Comparison of ENCODE assay signal across 21 cellular contexts in the genomic region with DNA sequence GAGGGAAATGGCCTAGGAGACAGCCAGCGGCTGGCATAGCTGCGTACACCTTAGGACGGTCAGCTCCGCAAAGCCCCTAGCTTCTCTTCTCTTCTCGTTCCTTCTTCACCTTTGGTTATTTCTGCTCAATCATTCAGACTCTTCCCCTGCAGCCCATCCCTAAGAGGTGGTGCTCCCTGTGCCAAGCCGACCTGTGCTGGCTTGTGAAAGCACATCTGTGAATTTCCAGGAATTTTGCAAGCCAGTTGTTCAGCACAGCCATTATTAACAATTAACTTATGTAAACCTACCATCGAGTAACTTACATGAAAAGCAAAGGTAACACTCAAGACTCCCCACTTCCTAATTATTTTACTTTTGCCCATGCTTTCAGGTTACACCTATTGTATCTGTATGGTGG. TPM values are rescaled to one million over a fixed set of nuclear protein-coding genes. Genes with fewer than 3 reads are reported as not detected.
A peak's percentile ranks its signal among the peaks of the same experiment; 100 is the strongest.
DNase-seq lines count a peak whose midpoint lies in the region; ATAC-seq, FAIRE-seq and TF ChIP-seq lines count a peak whose summit lies in the region.
"Had no signal": no experiment of that assay in that cellular context is flagged by ENCODE, and none has a peak within 500 bp of the region (broad histone marks: within the 10 kb centered on the region; RNA-seq: fewer than 3 reads in every experiment).

No MANE protein-coding gene starts in this region.

- peak; percentile 28; the same call in 2 of the 3 replicates for ATAC-seq in RWPE2 (ENCODE audit: low read depth)
- no peak for ATAC-seq in natural killer cell treated with Interleukin-12 subunit alpha and Interleukin-12 subunit beta and Interleukin-15 and Interleukin-18, amount 100 ng/mL, for 72 hours
- ATAC-seq in HG03108 (IDR thresholded peaks at IDR 0.05; ENCODE audit: unreplicated experiment) = no peak

- H3K27ac Mint-ChIP-seq in T-helper 1 cell treated with Interleukin-12 subunit alpha and Interleukin-12 subunit beta and Interleukin-4 antibody, amounts not matched to agents 30 μg/mL and 1 μg/mL, for 36 hours = peak overlapping the region; percentile 61
- no peak overlapping the region for H3K27ac Mint-ChIP-seq in endodermal cell
- peak overlapping the region; percentile 5 to 45 for H3K27ac Mint-ChIP-seq in natural killer cell treated with Interleukin-12 subunit alpha and Interleukin-12 subunit beta and Interleukin-15 and Interleukin-18, amount 100 ng/mL, for 72 hours

- peak overlapping the region; percentile 8 for H3K4me3 Mint-ChIP-seq in T-helper 1 cell treated with Interleukin-12 subunit alpha and Interleukin-12 subunit beta and Interleukin-4 antibody, amounts not matched to agents 30 μg/mL and 1 μg/mL, for 36 hours
- peak overlapping the region; percentile 62 for H3K4me3 Mint-ChIP-seq in endodermal cell
- peak overlapping the region; percentile 32 for H3K4me3 Mint-ChIP-seq in natural killer cell treated with Interleukin-12 subunit alpha and Interleukin-12 subunit beta and Interleukin-15 and Interleukin-18, amount 100 ng/mL, for 72 hours

- no peak overlapping the region for H3K9ac ChIP-seq in endodermal cell (ENCODE audit: extremely low read depth, low read length, poor library complexity, severe bottlenecking)
- H3K9ac ChIP-seq in kidney (ENCODE audit: low read length in 2 of 2) = no peak overlapping the region

- H3K4me1 Mint-ChIP-seq in T-helper 1 cell treated with Interleukin-12 subunit alpha and Interleukin-12 subunit beta and Interleukin-4 antibody, amounts not matched to agents 30 μg/mL and 1 μg/mL, for 36 hours (ENCODE audit: low read depth) = peaks cover 48% of the 10 kb centered on the region
- peaks cover 7% of the 10 kb centered on the region for H3K4me1 Mint-ChIP-seq in endodermal cell
- H3K4me1 Mint-ChIP-seq in natural killer cell treated with Interleukin-12 subunit alpha and Interleukin-12 subunit beta and Interleukin-15 and Interleukin-18, amount 100 ng/mL, for 72 hours (ENCODE audit: low read depth in 2 of 2) = peaks cover 51 to 64% of the 10 kb centered on the region in 2 donors

- 89 to 90% methylated on average over 5 to 7 of the region's 7 CpGs for WGBS in endodermal cell (ENCODE audit: insufficient coverage in 1 of 2, insufficient read length in 1 of 2), 2 experiments

- H3K27me3 Mint-ChIP-seq in T-helper 1 cell treated with Interleukin-12 subunit alpha and Interleukin-12 subunit beta and Interleukin-4 antibody, amounts not matched to agents 30 μg/mL and 1 μg/mL, for 36 hours (ENCODE audit: low read depth) = no peaks in the 10 kb centered on the region
- H3K27me3 Mint-ChIP-seq in endodermal cell (ENCODE audit: insufficient read depth) = peaks cover 32% of the 10 kb centered on the region
- H3K27me3 Mint-ChIP-seq in natural killer cell treated with Interleukin-12 subunit alpha and Interleukin-12 subunit beta and Interleukin-15 and Interleukin-18, amount 100 ng/mL, for 72 hours = no peaks in the 10 kb centered on the region

- no peak for TF ChIP-seq POLR2A in H54 (IDR thresholded peaks at IDR 0.05; ENCODE audit: low read depth, low read length)

- peak overlapping the region; percentile 3 for H3K27ac ChIP-seq in RWPE2 (ENCODE audit: poor library complexity, severe bottlenecking)
- no peak overlapping the region for H3K27ac ChIP-seq in endodermal cell (ENCODE audit: low read depth, low read length)
- H3K27ac ChIP-seq in kidney (ENCODE audit: low read depth in 2 of 2, low read length in 2 of 2) = no peak overlapping the region
- H3K27ac ChIP-seq: 22Rv1, breast epithelium, C4-2B, transverse colon had no signal

- H3K4me1 ChIP-seq in RWPE2 (ENCODE audit: insufficient read depth, poor library complexity, severe bottlenecking) = no peaks in the 10 kb centered on the region
- H3K4me1 ChIP-seq in endodermal cell (ENCODE audit: control insufficient read depth, insufficient read depth, low read length) = no peaks in the 10 kb centered on the region
- H3K4me1 ChIP-seq in kidney (ENCODE audit: control insufficient read depth in 1 of 2, insufficient read depth in 1 of 2, low read depth in 1 of 2, low read length in 2 of 2) = peaks cover 9 to 10% of the 10 kb centered on the region in 2 donors

- H3K27me3 ChIP-seq in RWPE2 (ENCODE audit: insufficient read depth, poor library complexity, severe bottlenecking) = no peaks in the 10 kb centered on the region
- H3K27me3 ChIP-seq in endodermal cell (ENCODE audit: control insufficient read depth, insufficient read depth, low read length, poor library complexity, severe bottlenecking) = peaks cover 27% of the 10 kb centered on the region

- H3K4me3 ChIP-seq in RWPE2 (ENCODE audit: severe bottlenecking) (no peak overlapping the region), endodermal cell (ENCODE audit: low read length) (no peak overlapping the region), kidney (ENCODE audit: low read length in 2 of 2) (no peak overlapping the region)

- no peak for DNase-seq in T-helper 1 cell
- no peak for DNase-seq in RWPE2 (ENCODE audit: low spot score)
- no peak for DNase-seq in endodermal cell
- DNase-seq in natural killer cell treated with Interleukin-12 subunit alpha and Interleukin-12 subunit beta and Interleukin-15 and Interleukin-18, amount 100 ng/mL, for 72 hours (ENCODE audit: low spot score) = no peak
- no peak for DNase-seq in kidney
- DNase-seq in H54 (ENCODE audit: insufficient read length, low spot score) = no peak
- DNase-seq: activated CD4-positive, alpha-beta T cell treated with anti-CD3 and anti-CD28 coated beads, Interleukin-2, amount 50 U/mL, for 48 hours; activated naive CD4-positive, alpha-beta T cell treated with anti-CD3 and anti-CD28 coated beads, Interleukin-2, amount 50 U/mL, for 16 hours; effector CD4-positive, alpha-beta T cell; Kasumi-1; left ventricle myocardium superior; NCI-H1417 treated with DMSO at 0.1 percent for 48 hours; NCI-H446 treated with DMSO at 0.1 percent for 48 hours; right cardiac atrium; stimulated activated CD8-positive, alpha-beta memory T cell treated with anti-CD3 and anti-CD28 coated beads, Interleukin-4, amount 100 ng/mL, for 48 hours; transverse colon had no signal

- no peaks in the 10 kb centered on the region for H3K9me3 Mint-ChIP-seq in T-helper 1 cell treated with Interleukin-12 subunit alpha and Interleukin-12 subunit beta and Interleukin-4 antibody, amounts not matched to agents 30 μg/mL and 1 μg/mL, for 36 hours
- H3K9me3 Mint-ChIP-seq in endodermal cell = no peaks in the 10 kb centered on the region
- H3K9me3 Mint-ChIP-seq in natural killer cell treated with Interleukin-12 subunit alpha and Interleukin-12 subunit beta and Interleukin-15 and Interleukin-18, amount 100 ng/mL, for 72 hours = no peaks in the 10 kb centered on the region

- FAIRE-seq in kidney (lab: Jason Lieb, UNC) (no peak), H54 (lab: Jason Lieb, UNC) (no peak)

- H3K36me3 Mint-ChIP-seq in T-helper 1 cell treated with Interleukin-12 subunit alpha and Interleukin-12 subunit beta and Interleukin-4 antibody, amounts not matched to agents 30 μg/mL and 1 μg/mL, for 36 hours (ENCODE audit: low read depth) = peaks cover 31% of the 10 kb centered on the region
- H3K36me3 Mint-ChIP-seq in endodermal cell (ENCODE audit: low read depth) = peaks cover 5% of the 10 kb centered on the region
- H3K36me3 Mint-ChIP-seq in natural killer cell treated with Interleukin-12 subunit alpha and Interleukin-12 subunit beta and Interleukin-15 and Interleukin-18, amount 100 ng/mL, for 72 hours = no peaks in the 10 kb centered on the region

- H3K9me3 ChIP-seq in RWPE2 (ENCODE audit: severe bottlenecking) (no peaks in the 10 kb centered on the region), endodermal cell (ENCODE audit: control insufficient read depth, low read length) (no peaks in the 10 kb centered on the region), kidney (ENCODE audit: control insufficient read depth in 1 of 2, low read length in 2 of 2) (no peaks in the 10 kb centered on the region)
- H3K9me3 ChIP-seq: breast epithelium, transverse colon had no signal

- H3K36me3 ChIP-seq in RWPE2 (ENCODE audit: low read depth) (no peaks in the 10 kb centered on the region), endodermal cell (ENCODE audit: control insufficient read depth, insufficient read depth, low read length) (no peaks in the 10 kb centered on the region), kidney (ENCODE audit: control insufficient read depth in 1 of 2, insufficient read depth in 2 of 2, low read length in 2 of 2) (no peaks in the 10 kb centered on the region)
- H3K36me3 ChIP-seq: breast epithelium, transverse colon had no signal

- no peak for TF ChIP-seq CTCF in RWPE2 (IDR thresholded peaks at IDR 0.05; ENCODE audit: poor library complexity, severe bottlenecking)
- TF ChIP-seq CTCF in endodermal cell (conservative IDR thresholded peaks at IDR 0.05) = no peak
- no peak for TF ChIP-seq CTCF in kidney (IDR thresholded peaks at IDR 0.05; ENCODE audit: borderline replicate concordance, extremely low read depth, insufficient read depth)

- intact Hi-C loops in kidney (cut with DNase I) = no loop called here

RNA-seq across cellular contexts. Expression of a gene that starts 20.9 kb away (rescaled TPM):
- total RNA-seq in endodermal cell = under 1 TPM; 0.38 to 0.44 TPM
- 0.57 TPM for polyA plus RNA-seq in endodermal cell (2013, experiment 1 of 2)
- polyA plus RNA-seq in endodermal cell (2013, experiment 2 of 2) = 0.58 TPM
- 10 to 100 TPM; 17.4 to 30.2 TPM for total RNA-seq in natural killer cell treated with Interleukin-12 subunit alpha and Interleukin-12 subunit beta and Interleukin-15 and Interleukin-18, amount 100 ng/mL, for 72 hours
- 1.7 TPM for total RNA-seq in kidney
- polyA plus RNA-seq in kidney (ENCODE audit: insufficient read depth, low read depth, low replicate concordance) = 0.82 TPM

Comparison
In these comparisons a context has a peak if more than half of its experiments do, and no peak if none do; other contexts are left out.
1. H3K4me3 Mint-ChIP-seq: peak in every context shown above with its lines; median percentile 62 in endodermal cell; 32 in natural killer cell treated with Interleukin-12 subunit alpha and Interleukin-12 subunit beta and Interleukin-15 and Interleukin-18, amount 100 ng/mL, for 72 hours; 8 in T-helper 1 cell treated with Interleukin-12 subunit alpha and Interleukin-12 subunit beta and Interleukin-4 antibody, amounts not matched to agents 30 μg/mL and 1 μg/mL, for 36 hours.